Comparison of ENCODE assay signal across 23 cellular contexts in the genomic region with DNA sequence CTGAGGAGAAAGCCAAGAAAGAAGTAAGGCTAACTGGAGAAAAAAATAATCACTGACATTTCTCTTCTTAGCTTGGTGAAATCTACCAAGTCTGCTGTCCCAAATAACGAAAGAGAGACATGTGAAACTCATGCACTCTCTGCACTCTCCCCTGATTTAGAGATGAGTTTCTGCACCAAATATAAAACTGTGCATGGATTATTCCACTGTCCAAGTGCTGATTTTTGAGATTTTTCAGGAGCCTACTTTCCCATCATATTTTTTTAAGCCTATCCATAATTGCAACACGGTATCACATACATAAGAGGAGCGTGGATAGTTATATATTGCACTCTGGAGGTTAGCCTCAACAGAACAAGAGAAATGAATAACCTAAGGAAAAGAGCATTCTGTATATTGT. TPM values are rescaled to one million over a fixed set of nuclear protein-coding genes. Genes with fewer than 3 reads are reported as not detected.
A peak's percentile ranks its signal among the peaks of the same experiment; 100 is the strongest.
DNase-seq lines count a peak whose midpoint lies in the region; ATAC-seq, FAIRE-seq and TF ChIP-seq lines count a peak whose summit lies in the region.
"Had no signal": no experiment of that assay in that cellular context is flagged by ENCODE, and none has a peak within 500 bp of the region (broad histone marks: within the 10 kb centered on the region; RNA-seq: fewer than 3 reads in every experiment).

No MANE protein-coding gene starts in this region.

- H4K91ac ChIP-seq in H1 (replicated peaks; ENCODE audit: insufficient read length, low read length) = no peak overlapping the region

- peak; percentile 25 for DNase-seq in G401 (ENCODE audit: low spot score)
- DNase-seq in GM23338 (ENCODE audit: low spot score) = no peak
- DNase-seq in H1 (ENCODE audit: low read depth in 1 of 2, low spot score in 2 of 2) = no peak
- DNase-seq in Peyer's patch = no peak
- DNase-seq in CD14-positive monocyte (ENCODE audit: low spot score) = no peak
- DNase-seq: 8988T; ACHN; BE2C; Caco-2; Calu3; CD4-positive, alpha-beta T cell; CD8-positive, alpha-beta T cell; DMS79 treated with DMSO at 0.1 percent for 48 hours; GDM1 had no signal

- WGBS in H1 (ENCODE audit: extremely low coverage in 1 of 2, insufficient coverage in 1 of 2, insufficient read length in 1 of 2, insufficient replicate concordance in 2 of 2, low coverage in 1 of 2, low lambda C conversion rate in 2 of 2, missing lambda C conversion rate in 1 of 2), 2 experiments = 86% methylated on average over 3 of the region's 3 CpGs; no CpG with 5 or more reads in 1 of the 2 experiments

- TF ChIP-seq POLR2A in H1 (IDR thresholded peaks at IDR 0.05; ENCODE audit: control extremely low read depth in 1 of 2, low read depth in 2 of 2, low read length in 2 of 2) (no peak), GM18505 (IDR thresholded peaks at IDR 0.05; ENCODE audit: borderline replicate concordance, extremely low read depth, insufficient read depth, insufficient read length) (no peak), Peyer's patch (IDR thresholded peaks at IDR 0.05) (no peak)

- H3K4me1 ChIP-seq in GM23338 (ENCODE audit: insufficient read depth) (no peaks in the 10 kb centered on the region), H1 (replicated peaks in 1 of 4; ENCODE audit: control insufficient read depth in 3 of 4, insufficient read depth in 4 of 4, low read length in 3 of 4) (peaks cover 0 to 5% (median 2%) of the 10 kb centered on the region in 4 experiments; a peak in 3 of 7 replicates), Peyer's patch (no peaks in the 10 kb centered on the region)
- H3K4me1 ChIP-seq: BE2C, Caco-2 had no signal

- H3K27ac Mint-ChIP-seq in GM23338 (0 out of 2 replicates have a peak overlapping the region, but pooled peaks have one; percentile 31), CD14-positive monocyte (no peak overlapping the region)
- H3K27ac Mint-ChIP-seq: CD4-positive, alpha-beta T cell; CD8-positive, alpha-beta T cell had no signal

- H3K9me3 ChIP-seq in H1 (ENCODE audit: insufficient read depth in 2 of 2, low read depth in 1 of 2, low read length in 1 of 2) = no peaks in the 10 kb centered on the region
- H3K9me3 ChIP-seq in Peyer's patch = no peaks in the 10 kb centered on the region
- H3K9me3 ChIP-seq: BE2C, BLaER1, Caco-2 had no signal

- no peaks in the 10 kb centered on the region for H3K79me2 ChIP-seq in GM23338 (replicated peaks; ENCODE audit: insufficient read depth)
- H3K79me2 ChIP-seq in H1 (ENCODE audit: control insufficient read depth in 1 of 2, insufficient read depth in 2 of 2, low read length in 2 of 2) = no peaks in the 10 kb centered on the region

- POLR2A ChIA-PET in H1 (lab: Charles Lee; ENCODE audit: partially characterized antibody) = no interaction called here

- H2BK15ac ChIP-seq in H1 (ENCODE audit: low read length) = no peak overlapping the region

- H3K27me3 ChIP-seq in GM23338 (ENCODE audit: insufficient read depth) (no peaks in the 10 kb centered on the region), H1 (replicated peaks in 1 of 4; ENCODE audit: control insufficient read depth in 3 of 4, extremely low read depth in 1 of 4, insufficient read depth in 3 of 4, low read length in 3 of 4) (no peaks in the 10 kb centered on the region), Peyer's patch (no peaks in the 10 kb centered on the region)
- H3K27me3 ChIP-seq: BE2C, BLaER1 had no signal

- no peak overlapping the region for H2BK5ac ChIP-seq in H1 (ENCODE audit: low read depth, low read length)

- no peak for FAIRE-seq in H1 (lab: Jason Lieb, UNC)
- FAIRE-seq: A204.1, GM12878, GM12892, GM19239 had no signal

- H4K8ac ChIP-seq in H1 (ENCODE audit: extremely low read depth, insufficient read depth, low read length) = no peak overlapping the region

- H2BK120ac ChIP-seq in H1 (replicated peaks; ENCODE audit: low read depth, low read length) = no peak overlapping the region

- H3K4ac ChIP-seq in H1 (replicated peaks; ENCODE audit: insufficient read length, low read depth, low read length) = no peak overlapping the region

- intact Hi-C loops in CD14-positive monocyte (cut with micrococcal nuclease) = no loop called here

- no peaks in the 10 kb centered on the region for H4K20me1 ChIP-seq in GM23338 (replicated peaks; ENCODE audit: insufficient read depth)
- H4K20me1 ChIP-seq in H1 (replicated peaks in 1 of 2; ENCODE audit: control insufficient read depth in 1 of 2, insufficient read depth in 2 of 2, low read length in 2 of 2) = no peaks in the 10 kb centered on the region
- H4K20me1 ChIP-seq: BLaER1 had no signal

- H3K4me3 ChIP-seq in GM23338 (no peak overlapping the region), H1 (ENCODE audit: extremely low read depth in 1 of 4, insufficient read depth in 2 of 4, low read depth in 3 of 4, low read length in 4 of 4) (no peak overlapping the region), Peyer's patch (no peak overlapping the region)
- H3K4me3 ChIP-seq: BLaER1, GM12878 had no signal

- no peak overlapping the region for H3K9ac ChIP-seq in H1 (replicated peaks in 1 of 4; ENCODE audit: extremely low read depth in 1 of 4, low read depth in 3 of 4, low read length in 3 of 4)
- H3K9ac ChIP-seq: BLaER1 had no signal

- CTCF ChIA-PET in H1 (lab: Charles Lee; ENCODE audit: partially characterized antibody) = no interaction called here

- H2AK5ac ChIP-seq in H1 (ENCODE audit: low read depth, low read length) = no peak overlapping the region

- H3K36me3 Mint-ChIP-seq in GM23338 (ENCODE audit: low read depth) = no peaks in the 10 kb centered on the region; the same call in 2 of the 3 replicates
- H3K36me3 Mint-ChIP-seq in CD14-positive monocyte = no peaks in the 10 kb centered on the region
- H3K36me3 Mint-ChIP-seq: CD8-positive, alpha-beta T cell had no signal

- H3K79me1 ChIP-seq in H1 (ENCODE audit: low read depth, low read length) = no peaks in the 10 kb centered on the region

- in situ Hi-C loops in G401 (cut with HindIII; ENCODE audit: low sequenced_read_pairs) = no loop called here

- H3K36me3 ChIP-seq in GM23338 (ENCODE audit: insufficient read depth) (no peaks in the 10 kb centered on the region), H1 (ENCODE audit: control insufficient read depth in 2 of 4, insufficient read depth in 4 of 4, low read length in 3 of 4) (no peaks in the 10 kb centered on the region), Peyer's patch (no peaks in the 10 kb centered on the region)
- H3K36me3 ChIP-seq: BE2C, BLaER1 had no signal

- H4K5ac ChIP-seq in H1 (ENCODE audit: insufficient read length, low read depth, low read length) = no peak overlapping the region

- H2BK12ac ChIP-seq in H1 (ENCODE audit: low read depth, low read length) = no peak overlapping the region

- H3K4me3 Mint-ChIP-seq in GM23338 (no peak overlapping the region), CD14-positive monocyte (no peak overlapping the region)
- H3K4me3 Mint-ChIP-seq: CD4-positive, alpha-beta T cell; CD8-positive, alpha-beta T cell had no signal

- H3K56ac ChIP-seq in H1 (replicated peaks; ENCODE audit: insufficient read length, low read depth, low read length) = no peak overlapping the region

- H3K27me3 Mint-ChIP-seq in GM23338 (ENCODE audit: insufficient read depth, low read depth, poor library complexity) = no peaks in the 10 kb centered on the region
- peaks cover 0 to 1% (median 0%) of the 10 kb centered on the region in 3 donors for H3K27me3 Mint-ChIP-seq in CD14-positive monocyte (ENCODE audit: low read depth in 3 of 3)
- H3K27me3 Mint-ChIP-seq: CD4-positive, alpha-beta T cell had no signal

- H3K23ac ChIP-seq in H1 (ENCODE audit: insufficient read length) = no peak overlapping the region

- no peaks in the 10 kb centered on the region for H3F3A ChIP-seq in GM23338 (replicated peaks; ENCODE audit: low read depth)

- TF ChIP-seq RAD21 in Ishikawa (IDR thresholded peaks at IDR 0.05; ENCODE audit: low read depth) (no peak), H1 (IDR thresholded peaks at IDR 0.05 in 1 of 2, conservative IDR thresholded peaks at IDR 0.05 in 1 of 2; ENCODE audit: low read depth in 2 of 2, low read length in 2 of 2) (no peak)

- ATAC-seq in GM23338 (no peak), GM18505 (IDR thresholded peaks at IDR 0.05; ENCODE audit: unreplicated experiment) (no peak)
- ATAC-seq: CD8-positive, alpha-beta T cell; GM12878 had no signal

- H3K9me3 Mint-ChIP-seq in GM23338 (no peaks in the 10 kb centered on the region), CD14-positive monocyte (peaks cover 0 to 1% (median 0%) of the 10 kb centered on the region in 7 donors)

- H3K4me1 Mint-ChIP-seq in GM23338 (peaks cover 28% of the 10 kb centered on the region), CD14-positive monocyte (no peaks in the 10 kb centered on the region)

- no peak overlapping the region for H3K18ac ChIP-seq in H1 (ENCODE audit: extremely low read depth, low read length)

- H2BK20ac ChIP-seq in H1 (ENCODE audit: low read length) = no peak overlapping the region

- H3K27ac ChIP-seq in GM23338 (ENCODE audit: low read depth) (no peak overlapping the region), H1 (ENCODE audit: low read depth, low read length) (no peak overlapping the region), Peyer's patch (no peak overlapping the region)
- H3K27ac ChIP-seq: BLaER1 had no signal

- H2AFZ ChIP-seq in GM23338 (0 out of 2 replicates have a peak overlapping the region, but pooled peaks have one; percentile 15), H1 (ENCODE audit: low read length) (0 out of 2 replicates have a peak overlapping the region, but pooled peaks have one; percentile 17)

- H3K14ac ChIP-seq in H1 (ENCODE audit: insufficient read length) = no peak overlapping the region

- TF ChIP-seq CTCF in GM23338 (conservative IDR thresholded peaks at IDR 0.05; ENCODE audit: low read depth in 2 of 2) (no peak), H1 (IDR thresholded peaks at IDR 0.05; ENCODE audit: control extremely low read depth in 1 of 3, insufficient read depth in 1 of 3, low read depth in 1 of 3, low read length in 3 of 3) (no peak), Peyer's patch (IDR thresholded peaks at IDR 0.05) (no peak), CD14-positive monocyte (IDR thresholded peaks at IDR 0.05) (no peak)

- H3K23me2 ChIP-seq in H1 (ENCODE audit: low read depth, low read length) = no peaks in the 10 kb centered on the region

- TF ChIP-seq EP300 in Ishikawa (IDR thresholded peaks at IDR 0.05; ENCODE audit: borderline replicate concordance) (no peak), H1 (IDR thresholded peaks at IDR 0.05; ENCODE audit: borderline replicate concordance in 1 of 2, low read depth in 2 of 2, low read length in 2 of 2) (no peak)

- no peak overlapping the region for H3K4me2 ChIP-seq in GM23338
- H3K4me2 ChIP-seq in H1 (ENCODE audit: insufficient read depth in 1 of 2, low read depth in 2 of 2, low read length in 2 of 2) = no peak overlapping the region
- H3K4me2 ChIP-seq: BLaER1 had no signal

- no peaks in the 10 kb centered on the region for H3K9me2 ChIP-seq in GM23338 (ENCODE audit: insufficient read depth)

RNA-seq across cellular contexts. Expression of gene RIT2, which starts 10.0 kb away (rescaled TPM):
- not detected in 2 replicates for total RNA-seq in G401 (2014; rRNA removed; shearing (Covaris generic))
- 0.70 and 1.9 TPM in 2 replicates for total RNA-seq in GM23338 (2014; rRNA removed; shearing (Covaris generic))
- polyA plus RNA-seq in GM23338 (2016; fragmentation: Nextera tagmentation; extraction: Ambion mirVana) (8.8 and 9.5 TPM in 2 replicates), H1 (2011; rRNA removed) (0.46 and 0.67 TPM in 2 replicates), CD14-positive monocyte (not detected)
- 2.5 and 3.2 TPM in 2 replicates for total RNA-seq in H1 (2021; fragmentation: NEBNext Ultra II Directional; extraction: Animal tissue kit (Norgen Biotek cat#: 25700))
- polyA plus RNA-seq in H1 (2011; cell fraction: cytosol; rRNA removed) = 1.1 TPM
- 0.37 TPM for polyA plus RNA-seq in H1 (2011; cell fraction: nucleus; rRNA removed)
- polyA plus RNA-seq in H1 (2012, experiment 1 of 2) = 0.73 to 1.9 TPM (median 0.97 TPM) in 4 replicates
- 0.35 TPM for polyA plus RNA-seq in H1 (2012, experiment 2 of 2)
- 2.1 TPM for polyA plus RNA-seq in H1 (2013, experiment 1 of 2)
- 1.8 TPM for polyA plus RNA-seq in H1 (2013, experiment 2 of 2)
- polyA minus RNA-seq in H1 (2011; rRNA and poly(A)+ RNA removed) = 0.17 TPM in 1 of 2 replicates, not detected in the other
- polyA minus RNA-seq in H1 (2011; cell fraction: cytosol; rRNA and poly(A)+ RNA removed) = not detected
- 1.6 TPM for polyA minus RNA-seq in H1 (2011; cell fraction: nucleus; rRNA and poly(A)+ RNA removed)
- total RNA-seq in Peyer's patch = not detected
- total RNA-seq: A673; Caco-2; Calu3; CD4-positive, alpha-beta T cell; CD8-positive, alpha-beta T cell; GM12878 had no signal
- polyA plus RNA-seq: AG04450, GM12878 had no signal
